ENCODE assay signal across 23 cellular contexts in genomic region chr2:62143696-62144095, GRCh38.
"Had no signal": no experiment of that assay in that cellular context is flagged by ENCODE, and none has a peak within 500 bp of the region (broad histone marks: within the 10 kb centered on the region; RNA-seq: fewer than 3 reads in every experiment).

No MANE protein-coding gene starts in this region.

- FAIRE-seq: endometrium, kidney had no signal

- H3K9ac ChIP-seq: neural progenitor cell, parathyroid adenoma had no signal

- H3K4me2 ChIP-seq: neural progenitor cell had no signal

- H3K4me3 ChIP-seq: colonic mucosa, gastrocnemius medialis, left lung, neural progenitor cell, stomach, thyroid gland, vagina had no signal

- H3K27ac ChIP-seq: colonic mucosa, gastrocnemius medialis, left lung, neural progenitor cell, parathyroid adenoma, stomach, thyroid gland, vagina had no signal

- H3K9me3 ChIP-seq: colonic mucosa, gastrocnemius medialis, left lung, stomach, thyroid gland, vagina had no signal

- ATAC-seq: gastrocnemius medialis; left cardiac atrium; left lung; naive thymus-derived CD4-positive, alpha-beta T cell; sciatic nerve; stimulated activated effector memory CD8-positive, alpha-beta T cell treated with anti-CD3 and anti-CD28 coated beads, Interleukin-12 subunit alpha, Interleukin-12 subunit beta, amount 100 ng/mL, for 72 hours had no signal

- H3K4me1 ChIP-seq: colonic mucosa, gastrocnemius medialis, left lung, neural progenitor cell, parathyroid adenoma, stomach, thyroid gland, vagina had no signal

- H2AFZ ChIP-seq: neural progenitor cell, parathyroid adenoma had no signal

- H3K36me3 ChIP-seq: colonic mucosa, gastrocnemius medialis, left lung, neural progenitor cell, thyroid gland, vagina had no signal

- H3K27me3 ChIP-seq: colonic mucosa, gastrocnemius medialis, left lung, neural progenitor cell, stomach, thyroid gland, vagina had no signal

- DNase-seq: colonic mucosa; effector memory CD4-positive, alpha-beta T cell; foreskin fibroblast; gastrocnemius medialis; head of caudate nucleus; kidney; left cardiac atrium; left lung; mesendoderm; midbrain; naive thymus-derived CD4-positive, alpha-beta T cell; stimulated activated CD4-positive, alpha-beta T cell treated with anti-CD3 and anti-CD28 coated beads, Interleukin-2, amount 100 ng/mL, for 24 hours; stimulated activated CD4-positive, alpha-beta T cell treated with anti-CD3 and anti-CD28 coated beads, Interleukin-4, amount 100 ng/mL, for 24 hours; stimulated activated naive CD4-positive, alpha-beta T cell treated with Interleukin-2 at 50 U/mL for 16 hours; stomach; thyroid gland; trophoblast cell had no signal

- H3K79me2 ChIP-seq: parathyroid adenoma had no signal
